1 cellular context compared by ENCODE assay signal in genomic region chr3:79012946-79013362, GRCh38.
TF ChIP-seq lines count a peak whose summit lies in the region.

No MANE protein-coding gene starts in this region.

TF ChIP-seq in WTC11, 78 proteins besides CTCF, POLR2A, EP300 and RAD21 (continued from another document):
- TF ChIP-seq USF1 (CRISPR knock-in tag; IDR thresholded peaks at IDR 0.05), result no peak
- no peak for TF ChIP-seq ZNF423 (CRISPR knock-in tag; IDR thresholded peaks at IDR 0.05)
- TF ChIP-seq MYBL2 (CRISPR knock-in tag; IDR thresholded peaks at IDR 0.05), result no peak
- no peak for TF ChIP-seq CBFB (CRISPR knock-in tag; IDR thresholded peaks at IDR 0.05; ENCODE audit: low read depth)
- TF ChIP-seq SP1 (CRISPR knock-in tag; conservative IDR thresholded peaks at IDR 0.05), result no peak
